9 cellular contexts compared by ENCODE assay signal in the genomic region with DNA sequence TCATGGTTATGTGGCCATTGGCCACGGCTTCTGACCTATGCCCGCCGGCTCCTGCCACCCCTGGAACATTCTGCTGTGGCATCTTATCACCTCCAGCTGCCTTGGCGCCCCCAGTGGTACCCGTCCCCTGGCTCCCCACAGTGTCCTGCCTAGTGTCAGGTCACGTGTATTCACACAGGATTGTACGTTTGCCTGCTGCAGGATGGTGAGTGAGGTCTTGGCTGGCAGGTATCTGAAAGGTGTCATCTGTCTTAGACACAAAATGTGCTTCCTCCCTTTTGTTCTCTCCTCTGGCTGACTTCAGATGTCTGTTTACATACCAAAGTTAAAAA. TPM values are rescaled to one million over a fixed set of nuclear protein-coding genes. Genes with fewer than 3 reads are reported as not detected.
DNase-seq lines count a peak whose midpoint lies in the region; ATAC-seq and TF ChIP-seq lines count a peak whose summit lies in the region.
"Had no signal": no experiment of that assay in that cellular context is flagged by ENCODE, and none has a peak within 500 bp of the region (broad histone marks: within the 10 kb centered on the region; RNA-seq: fewer than 3 reads in every experiment).

No MANE protein-coding gene starts in this region.

- H3K9ac ChIP-seq in HUES48 (ENCODE audit: low read depth, low read length): peak overlapping the region; percentile 66

- H3K9me3 Mint-ChIP-seq in activated T-helper 1 cell treated with anti-CD3 and anti-CD28 coated beads, Interleukin-12 subunit alpha, Interleukin-12 subunit beta, Interleukin-2, Interleukin-4 antibody, amounts not matched to agents 30 ng/mL and 10 ng/mL and 1 ng/mL, durations not matched to agents 14 hours and 24 hours and 36 hours: peaks cover 14% of the 10 kb centered on the region

- peaks cover 70% of the 10 kb centered on the region for H3K36me3 ChIP-seq in HUES48 (ENCODE audit: control insufficient read depth, insufficient read depth, low read length)
- H3K36me3 ChIP-seq in cardiac muscle cell: peaks cover 11% of the 10 kb centered on the region
- peaks cover 0 to 55% of the 10 kb centered on the region in 2 donors for H3K36me3 ChIP-seq in gastrocnemius medialis

- intact Hi-C loops in activated T-helper 1 cell treated with anti-CD3 and anti-CD28 coated beads, Interleukin-12 subunit alpha, Interleukin-12 subunit beta, Interleukin-2, Interleukin-4 antibody, amounts not matched to agents 30 ng/mL and 10 ng/mL and 1 ng/mL, durations not matched to agents 14 hours and 24 hours and 36 hours (cut with micrococcal nuclease): no loop called here
- intact Hi-C loops in gastrocnemius medialis (cut with DNase I; ENCODE audit: low total_unique reads): no loop called here

- peaks cover 10% of the 10 kb centered on the region for H3K4me1 Mint-ChIP-seq in activated T-helper 1 cell treated with anti-CD3 and anti-CD28 coated beads, Interleukin-12 subunit alpha, Interleukin-12 subunit beta, Interleukin-2, Interleukin-4 antibody, amounts not matched to agents 30 ng/mL and 10 ng/mL and 1 ng/mL, durations not matched to agents 14 hours and 24 hours and 36 hours (ENCODE audit: low read depth)

- H3K4me1 ChIP-seq in HUES48 (ENCODE audit: control insufficient read depth, insufficient read depth, low read length) (no peaks in the 10 kb centered on the region), cardiac muscle cell (ENCODE audit: low read depth) (no peaks in the 10 kb centered on the region), gastrocnemius medialis (no peaks in the 10 kb centered on the region)
- H3K4me1 ChIP-seq: Peyer's patch had no signal

- no peak overlapping the region for H3K4me3 Mint-ChIP-seq in activated T-helper 1 cell treated with anti-CD3 and anti-CD28 coated beads, Interleukin-12 subunit alpha, Interleukin-12 subunit beta, Interleukin-2, Interleukin-4 antibody, amounts not matched to agents 30 ng/mL and 10 ng/mL and 1 ng/mL, durations not matched to agents 14 hours and 24 hours and 36 hours

- no peak for DNase-seq in activated T-helper 1 cell treated with anti-CD3 and anti-CD28 coated beads, Interleukin-12 subunit alpha, Interleukin-12 subunit beta, Interleukin-2, Interleukin-4 antibody, amounts not matched to agents 30 ng/mL and 10 ng/mL and 1 ng/mL, durations not matched to agents 14 hours and 24 hours and 36 hours (ENCODE audit: low spot score)
- no peak for DNase-seq in cardiac muscle cell (ENCODE audit: low read depth in 1 of 2, low spot score in 1 of 2)
- no peak for DNase-seq in gastrocnemius medialis
- DNase-seq in GF-D8 (lab: John Stamatoyannopoulos, UW): no peak
- DNase-seq: Peyer's patch had no signal

- no peak for TF ChIP-seq CTCF in cardiac muscle cell (IDR thresholded peaks at IDR 0.05; ENCODE audit: low read depth, low read length)
- TF ChIP-seq CTCF in gastrocnemius medialis (IDR thresholded peaks at IDR 0.05 in 4 of 5, conservative IDR thresholded peaks at IDR 0.05 in 1 of 5): no peak

- H3K4me3 ChIP-seq in HUES48 (ENCODE audit: low read depth, low read length) (no peak overlapping the region), cardiac muscle cell (no peak overlapping the region), gastrocnemius medialis (no peak overlapping the region)
- H3K4me3 ChIP-seq: Peyer's patch had no signal

- H3K27me3 ChIP-seq in HUES48 (ENCODE audit: control insufficient read depth, insufficient read depth, low read length) (no peaks in the 10 kb centered on the region), cardiac muscle cell (no peaks in the 10 kb centered on the region), gastrocnemius medialis (no peaks in the 10 kb centered on the region)
- H3K27me3 ChIP-seq: Peyer's patch had no signal

- peak in 1 of 2 donors; percentile 20 for ATAC-seq in gastrocnemius medialis
- no peak for ATAC-seq in HG02885 (IDR thresholded peaks at IDR 0.05; ENCODE audit: poor library complexity, unreplicated experiment)
- no peak for ATAC-seq in GM21528 (IDR thresholded peaks at IDR 0.05; ENCODE audit: low FRiP score, unreplicated experiment)
- no peak for ATAC-seq in HG02970 (IDR thresholded peaks at IDR 0.05; ENCODE audit: low FRiP score, unreplicated experiment)

- in situ Hi-C loops in gastrocnemius medialis (cut with MboI; ENCODE audit: low sequenced_read_pairs in 4 of 4): no loop called here

- H3K9me3 ChIP-seq in HUES48 (ENCODE audit: control insufficient read depth, insufficient read depth, low read length) (peaks cover 32% of the 10 kb centered on the region), cardiac muscle cell (ENCODE audit: low read depth) (no peaks in the 10 kb centered on the region), gastrocnemius medialis (peaks cover 0 to 4% (median 0%) of the 10 kb centered on the region in 3 donors)

- H3K27ac ChIP-seq in HUES48 (ENCODE audit: low read depth, low read length): peak overlapping the region; percentile 96
- peak overlapping the region; percentile 39 for H3K27ac ChIP-seq in cardiac muscle cell
- peak overlapping the region; percentile 82 to 96 (median 93) for H3K27ac ChIP-seq in gastrocnemius medialis

- H3K36me3 Mint-ChIP-seq in activated T-helper 1 cell treated with anti-CD3 and anti-CD28 coated beads, Interleukin-12 subunit alpha, Interleukin-12 subunit beta, Interleukin-2, Interleukin-4 antibody, amounts not matched to agents 30 ng/mL and 10 ng/mL and 1 ng/mL, durations not matched to agents 14 hours and 24 hours and 36 hours (ENCODE audit: low read depth): peaks cover 68% of the 10 kb centered on the region

- peak overlapping the region; percentile 79 for H3K27ac Mint-ChIP-seq in activated T-helper 1 cell treated with anti-CD3 and anti-CD28 coated beads, Interleukin-12 subunit alpha, Interleukin-12 subunit beta, Interleukin-2, Interleukin-4 antibody, amounts not matched to agents 30 ng/mL and 10 ng/mL and 1 ng/mL, durations not matched to agents 14 hours and 24 hours and 36 hours

- peaks cover 6% of the 10 kb centered on the region for H3K27me3 Mint-ChIP-seq in activated T-helper 1 cell treated with anti-CD3 and anti-CD28 coated beads, Interleukin-12 subunit alpha, Interleukin-12 subunit beta, Interleukin-2, Interleukin-4 antibody, amounts not matched to agents 30 ng/mL and 10 ng/mL and 1 ng/mL, durations not matched to agents 14 hours and 24 hours and 36 hours (ENCODE audit: insufficient read depth)

- no peak for TF ChIP-seq POLR2A in gastrocnemius medialis (IDR thresholded peaks at IDR 0.05)

RNA-seq across cellular contexts. Expression of gene DBNDD1, which starts 24.9 kb away (rescaled TPM):
- 0.18 TPM in 1 of 2 replicates, not detected in the other for total RNA-seq in activated T-helper 1 cell treated with anti-CD3 and anti-CD28 coated beads, Interleukin-12 subunit alpha, Interleukin-12 subunit beta, Interleukin-2, Interleukin-4 antibody, amounts not matched to agents 30 ng/mL and 10 ng/mL and 1 ng/mL, durations not matched to agents 14 hours and 24 hours and 36 hours
- total RNA-seq in cardiac muscle cell (4.3 and 5.9 TPM in 2 replicates), gastrocnemius medialis (10 to 100 TPM in 3 of 4 donors, 1 to 10 TPM in 1; 9.3 to 25.9 (median 23.7) TPM)
- 5.1 and 7.0 TPM in 2 replicates for polyA plus RNA-seq in cardiac muscle cell

RNA-seq across cellular contexts. Expression of gene DEF8, which starts 45.8 kb away (rescaled TPM):
- total RNA-seq in activated T-helper 1 cell treated with anti-CD3 and anti-CD28 coated beads, Interleukin-12 subunit alpha, Interleukin-12 subunit beta, Interleukin-2, Interleukin-4 antibody, amounts not matched to agents 30 ng/mL and 10 ng/mL and 1 ng/mL, durations not matched to agents 14 hours and 24 hours and 36 hours: 42.5 and 43.9 TPM in 2 replicates
- 92.0 and 165 TPM in 2 replicates for total RNA-seq in cardiac muscle cell
- polyA plus RNA-seq in cardiac muscle cell: 56.3 and 67.8 TPM in 2 replicates
- total RNA-seq in gastrocnemius medialis: 100 to 1,000 TPM in 1 of 4 donors, 10 to 100 TPM in 3; 33.1 to 112 (median 51.4) TPM

Comparison
In these comparisons a context has a peak if more than half of its experiments do, and no peak if none do; other contexts are left out.
1. H3K27ac ChIP-seq: peak in every context shown above with its lines; median percentile 96 in HUES48; 93 in gastrocnemius medialis; 39 in cardiac muscle cell.